In the genomic region with DNA sequence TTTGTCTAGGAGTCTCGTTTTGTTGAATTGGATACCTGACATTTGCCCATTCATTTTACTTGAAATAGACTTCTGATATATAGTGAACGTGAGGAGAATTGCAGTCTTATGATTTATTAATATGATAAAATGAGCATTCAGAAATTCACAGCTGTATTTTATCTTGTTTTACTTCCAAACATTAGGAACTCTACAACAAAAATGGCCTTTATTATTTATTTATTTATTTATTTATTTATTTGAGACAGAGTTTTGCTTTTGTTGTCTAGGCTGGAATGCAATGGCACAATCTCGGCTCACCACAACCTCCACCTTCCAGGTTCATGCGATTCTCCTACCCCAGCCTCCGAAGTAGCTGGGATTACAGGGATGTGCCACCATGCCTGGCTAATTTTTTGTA, we compare ENCODE assay signal across 8 cellular contexts.
"Had no signal": no experiment of that assay in that cellular context is flagged by ENCODE, and none has a peak within 500 bp of the region (broad histone marks: within the 10 kb centered on the region; RNA-seq: fewer than 3 reads in every experiment).

No MANE protein-coding gene starts in this region.

- FAIRE-seq: G401.6, GM12878, GM12891, GM12892, GM18507, GM19239 had no signal

- H3K4me3 ChIP-seq: GM12878 had no signal

- ATAC-seq: GM12878 had no signal

- DNase-seq: GDM1, GF-D8 had no signal
